In genomic region chr4:65698631-65699030, GRCh38 we compare ENCODE assay signal across 3 cellular contexts. TPM values are rescaled to one million over a fixed set of nuclear protein-coding genes. Genes with fewer than 3 reads are reported as not detected.
"Had no signal": no experiment of that assay in that cellular context is flagged by ENCODE, and none has a peak within 500 bp of the region (broad histone marks: within the 10 kb centered on the region; RNA-seq: fewer than 3 reads in every experiment).

No MANE protein-coding gene starts in this region.

- DNase-seq: GDM1, GF-D8 had no signal

- H3K4me3 ChIP-seq: GM12878 had no signal

RNA-seq across cellular contexts. Expression of gene EPHA5, which starts 28.3 kb away (rescaled TPM):
- total RNA-seq: GM12878 had no signal
